18 cellular contexts compared by ENCODE assay signal in the genomic region with DNA sequence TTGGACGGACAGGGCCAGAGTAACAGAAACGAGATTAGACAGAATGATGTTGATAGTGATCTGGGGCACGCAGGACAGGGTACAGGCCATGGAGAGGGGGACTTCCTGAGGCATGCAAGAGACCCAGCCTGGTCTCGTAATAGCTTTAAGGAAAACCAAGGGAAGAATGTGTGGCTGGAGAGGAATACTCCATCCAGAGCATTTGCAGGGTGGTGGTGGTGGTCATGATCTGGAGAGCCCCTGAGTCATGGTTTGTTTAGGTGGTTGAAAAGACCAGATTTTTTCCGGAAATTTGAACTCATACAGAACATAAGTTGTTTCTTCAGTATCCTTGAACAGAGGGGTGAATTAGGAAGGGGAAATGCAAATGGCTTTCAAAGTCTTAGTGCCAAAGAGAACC.
"Had no signal": no experiment of that assay in that cellular context is flagged by ENCODE, and none has a peak within 500 bp of the region (broad histone marks: within the 10 kb centered on the region; RNA-seq: fewer than 3 reads in every experiment).

No MANE protein-coding gene starts in this region.

- H3K27ac ChIP-seq: esophagus squamous epithelium, pancreas, SK-N-MC, tibial artery had no signal

- H3K27ac Mint-ChIP-seq: activated naive CD4-positive, alpha-beta T cell treated with anti-CD3 and anti-CD28 coated beads for 36 hours; activated naive CD8-positive, alpha-beta T cell treated with anti-CD3 and anti-CD28 coated beads, Interleukin-2, amount 50 U/mL, for 24 hours; activated T-helper 17 cell treated with anti-CD3 and anti-CD28 coated beads, Interleukin-2, amount 50 U/mL, for 72 hours; stimulated activated memory B cell treated with anti-CD40 and anti-IgM and Interleukin-4, amounts not matched to agents 10 μg/mL and 1 μg/mL and 100 μg/mL, for 72 hours had no signal

- H3K4me3 Mint-ChIP-seq: activated naive CD4-positive, alpha-beta T cell treated with anti-CD3 and anti-CD28 coated beads for 36 hours; activated naive CD8-positive, alpha-beta T cell treated with anti-CD3 and anti-CD28 coated beads, Interleukin-2, amount 50 U/mL, for 24 hours; activated T-helper 17 cell treated with anti-CD3 and anti-CD28 coated beads, Interleukin-2, amount 50 U/mL, for 72 hours; neural crest cell; stimulated activated memory B cell treated with anti-CD40 and anti-IgM and Interleukin-4, amounts not matched to agents 10 μg/mL and 1 μg/mL and 100 μg/mL, for 72 hours had no signal

- H3K27me3 Mint-ChIP-seq: activated naive CD8-positive, alpha-beta T cell treated with anti-CD3 and anti-CD28 coated beads, Interleukin-2, amount 50 U/mL, for 24 hours; activated T-helper 17 cell treated with anti-CD3 and anti-CD28 coated beads, Interleukin-2, amount 50 U/mL, for 72 hours; stimulated activated memory B cell treated with anti-CD40 and anti-IgM and Interleukin-4, amounts not matched to agents 10 μg/mL and 1 μg/mL and 100 μg/mL, for 72 hours had no signal

- H3K27me3 ChIP-seq: esophagus squamous epithelium, pancreas, tibial artery had no signal

- H3K36me3 ChIP-seq: pancreas had no signal

- H3K4me1 ChIP-seq: pancreas, tibial artery had no signal

- H3K4me1 Mint-ChIP-seq: activated naive CD8-positive, alpha-beta T cell treated with anti-CD3 and anti-CD28 coated beads, Interleukin-2, amount 50 U/mL, for 24 hours; activated T-helper 17 cell treated with anti-CD3 and anti-CD28 coated beads, Interleukin-2, amount 50 U/mL, for 72 hours; neural crest cell; stimulated activated memory B cell treated with anti-CD40 and anti-IgM and Interleukin-4, amounts not matched to agents 10 μg/mL and 1 μg/mL and 100 μg/mL, for 72 hours had no signal

- ATAC-seq: activated CD4-positive, CD25-positive, alpha-beta regulatory T cell treated with anti-CD3 and anti-CD28 coated beads, Interleukin-2, amount 50 U/mL, for 24 hours; activated naive CD8-positive, alpha-beta T cell treated with anti-CD3 and anti-CD28 coated beads, Interleukin-2, amount 50 U/mL, for 24 hours; activated T-helper 17 cell treated with anti-CD3 and anti-CD28 coated beads, Interleukin-2, amount 50 U/mL, for 72 hours; pancreas had no signal

- DNase-seq: activated CD4-positive, alpha-beta T cell treated with anti-CD3 and anti-CD28 coated beads, Interleukin-2, amount 50 U/mL, for 1 hour; activated naive CD4-positive, alpha-beta T cell treated with anti-CD3 and anti-CD28 coated beads for 36 hours; activated naive CD8-positive, alpha-beta T cell treated with anti-CD3 and anti-CD28 coated beads, Interleukin-2, amount 50 U/mL, for 24 hours; caudate nucleus; esophagus squamous epithelium; foreskin fibroblast; glutamatergic neuron; hypothalamus; pancreas; stimulated activated CD4-positive, alpha-beta T cell treated with anti-CD3 and anti-CD28 coated beads, Interleukin-2, amount 100 ng/mL, for 48 hours; T-helper 9 cell; tibial artery had no signal

- H3K4me3 ChIP-seq: coronary artery, esophagus squamous epithelium, pancreas, SK-N-MC, tibial artery had no signal

- H3K36me3 Mint-ChIP-seq: stimulated activated memory B cell treated with anti-CD40 and anti-IgM and Interleukin-4, amounts not matched to agents 10 μg/mL and 1 μg/mL and 100 μg/mL, for 72 hours had no signal

- H3K9me3 Mint-ChIP-seq: activated naive CD4-positive, alpha-beta T cell treated with anti-CD3 and anti-CD28 coated beads for 36 hours; activated naive CD8-positive, alpha-beta T cell treated with anti-CD3 and anti-CD28 coated beads, Interleukin-2, amount 50 U/mL, for 24 hours; activated T-helper 17 cell treated with anti-CD3 and anti-CD28 coated beads, Interleukin-2, amount 50 U/mL, for 72 hours; neural crest cell; stimulated activated memory B cell treated with anti-CD40 and anti-IgM and Interleukin-4, amounts not matched to agents 10 μg/mL and 1 μg/mL and 100 μg/mL, for 72 hours had no signal

- H3K9me3 ChIP-seq: esophagus squamous epithelium, pancreas, tibial artery had no signal
